In genomic region chr1:198520524-198521254, GRCh38 we compare ENCODE assay signal across 8 cellular contexts. TPM values are rescaled to one million over a fixed set of nuclear protein-coding genes. Genes with fewer than 3 reads are reported as not detected.
A peak's percentile ranks its signal among the peaks of the same experiment; 100 is the strongest.
DNase-seq lines count a peak whose midpoint lies in the region; ATAC-seq and TF ChIP-seq lines count a peak whose summit lies in the region.

No MANE protein-coding gene starts in this region.

- no peak overlapping the region for H3K27ac ChIP-seq in prostate gland
- no peak overlapping the region for H3K27ac ChIP-seq in gastroesophageal sphincter

- H3K4me1 ChIP-seq in prostate gland (replicated peaks), result no peaks in the 10 kb centered on the region
- no peaks in the 10 kb centered on the region for H3K4me1 ChIP-seq in gastroesophageal sphincter

- H3K27me3 Mint-ChIP-seq in activated naive CD8-positive, alpha-beta T cell treated with anti-CD3 and anti-CD28 coated beads for 36 hours, result no peaks in the 10 kb centered on the region
- no peaks in the 10 kb centered on the region for H3K27me3 Mint-ChIP-seq in Calu3 (ENCODE audit: unreplicated experiment)

- intact Hi-C loops in Calu3 (cut with micrococcal nuclease; ENCODE audit: unreplicated experiment), result no loop called here
- intact Hi-C loops in prostate gland (cut with DNase I), result no loop called here

- ATAC-seq in GM19463 (IDR thresholded peaks at IDR 0.05; ENCODE audit: unreplicated experiment) (peak; percentile 90), HG03159 (IDR thresholded peaks at IDR 0.05; ENCODE audit: unreplicated experiment) (peak; percentile 94), gastroesophageal sphincter (no peak)

- H3K27ac Mint-ChIP-seq in activated naive CD8-positive, alpha-beta T cell treated with anti-CD3 and anti-CD28 coated beads for 36 hours, result peak overlapping the region; percentile 87
- no peak overlapping the region for H3K27ac Mint-ChIP-seq in Calu3 (ENCODE audit: unreplicated experiment)

- TF ChIP-seq EP300 in gastroesophageal sphincter (IDR thresholded peaks at IDR 0.05), result no peak

- no TSS peak for BruUV-seq in Calu3 (replicated peaks; lab: Mats Ljungman, UMichigan)

- POLR2A ChIA-PET in GM10248 (lab: Yijun Ruan, JAX), result no interaction called here

- CTCF ChIA-PET in GM10248 (lab: Yijun Ruan, JAX), result interaction anchor here (1.2 to 2.7 kb wide), 2 partner anchors 9 to 165 kb away, joined by 3 to 8 read pairs; no protein-coding TSS in a partner anchor
- CTCF ChIA-PET in Calu3 (lab: Charles Lee), result no interaction called here

- no peaks in the 10 kb centered on the region for H3K36me3 Mint-ChIP-seq in activated naive CD8-positive, alpha-beta T cell treated with anti-CD3 and anti-CD28 coated beads for 36 hours
- H3K36me3 Mint-ChIP-seq in Calu3 (ENCODE audit: insufficient read depth, unreplicated experiment), result no peaks in the 10 kb centered on the region

- no peak overlapping the region for H3K4me3 ChIP-seq in prostate gland
- no peak overlapping the region for H3K4me3 ChIP-seq in gastroesophageal sphincter

- H3K36me3 ChIP-seq in prostate gland (no peaks in the 10 kb centered on the region), gastroesophageal sphincter (no peaks in the 10 kb centered on the region)

- peaks cover 62% of the 10 kb centered on the region for H3K4me1 Mint-ChIP-seq in activated naive CD8-positive, alpha-beta T cell treated with anti-CD3 and anti-CD28 coated beads for 36 hours
- peaks cover 18% of the 10 kb centered on the region for H3K4me1 Mint-ChIP-seq in Calu3 (ENCODE audit: low read depth, unreplicated experiment)

- H3K9me3 Mint-ChIP-seq in activated naive CD8-positive, alpha-beta T cell treated with anti-CD3 and anti-CD28 coated beads for 36 hours, result no peaks in the 10 kb centered on the region
- H3K9me3 Mint-ChIP-seq in Calu3 (ENCODE audit: low read depth, unreplicated experiment), result no peaks in the 10 kb centered on the region

- 89% methylated on average over 5 of the region's 5 CpGs for WGBS in prostate gland
- WGBS in gastroesophageal sphincter (ENCODE audit: low coverage in 1 of 2), 2 donors, result 61 to 72% methylated on average over 5 of the region's 5 CpGs

- H3K9me3 ChIP-seq in prostate gland, result no peaks in the 10 kb centered on the region
- H3K9me3 ChIP-seq in gastroesophageal sphincter, result no peaks in the 10 kb centered on the region

- TF ChIP-seq CTCF in GM10248 (IDR thresholded peaks at IDR 0.05; ENCODE audit: control extremely low read depth, extremely low read depth, low read depth, missing control alignments) (no peak), Calu3 (IDR thresholded peaks at IDR 0.05; ENCODE audit: unreplicated experiment) (no peak), prostate gland (IDR thresholded peaks at IDR 0.05) (no peak), gastroesophageal sphincter (IDR thresholded peaks at IDR 0.05) (no peak)

- DNase-seq in GM10248 (ENCODE audit: extremely low spot score) (peak; percentile 48), Calu3 (no peak), prostate gland (ENCODE audit: low spot score) (no peak), activated gamma-delta T cell (lab: John Stamatoyannopoulos, UW) (no peak)
- peak; percentile 8 for DNase-seq in activated naive CD8-positive, alpha-beta T cell treated with anti-CD3 and anti-CD28 coated beads for 36 hours

- H3K4me3 Mint-ChIP-seq in activated naive CD8-positive, alpha-beta T cell treated with anti-CD3 and anti-CD28 coated beads for 36 hours, result peak overlapping the region; percentile 56
- H3K4me3 Mint-ChIP-seq in Calu3 (ENCODE audit: low read depth, unreplicated experiment), result no peak overlapping the region

- H3K27me3 ChIP-seq in prostate gland (replicated peaks; ENCODE audit: insufficient read depth) (no peaks in the 10 kb centered on the region), gastroesophageal sphincter (no peaks in the 10 kb centered on the region)

- TF ChIP-seq POLR2A in prostate gland (IDR thresholded peaks at IDR 0.05), result no peak
- no peak for TF ChIP-seq POLR2A in gastroesophageal sphincter (IDR thresholded peaks at IDR 0.05)

RNA-seq across cellular contexts. Expression of gene ATP6V1G3, which starts 19.8 kb away (rescaled TPM):
- total RNA-seq in activated naive CD8-positive, alpha-beta T cell treated with anti-CD3 and anti-CD28 coated beads for 36 hours, result not detected
- total RNA-seq in Calu3 (2022) (not detected in 2 replicates), prostate gland (not detected), gastroesophageal sphincter (not detected)

Comparison
In these comparisons a context has a peak if more than half of its experiments do, and no peak if none do; other contexts are left out.
1. DNase-seq: peak in GM10248 (single experiment) and activated naive CD8-positive, alpha-beta T cell treated with anti-CD3 and anti-CD28 coated beads for 36 hours (single experiment); none in Calu3 (single experiment), prostate gland (single experiment) and activated gamma-delta T cell (single experiment).